Comparison of ENCODE assay signal across 1 cellular context in the genomic region with DNA sequence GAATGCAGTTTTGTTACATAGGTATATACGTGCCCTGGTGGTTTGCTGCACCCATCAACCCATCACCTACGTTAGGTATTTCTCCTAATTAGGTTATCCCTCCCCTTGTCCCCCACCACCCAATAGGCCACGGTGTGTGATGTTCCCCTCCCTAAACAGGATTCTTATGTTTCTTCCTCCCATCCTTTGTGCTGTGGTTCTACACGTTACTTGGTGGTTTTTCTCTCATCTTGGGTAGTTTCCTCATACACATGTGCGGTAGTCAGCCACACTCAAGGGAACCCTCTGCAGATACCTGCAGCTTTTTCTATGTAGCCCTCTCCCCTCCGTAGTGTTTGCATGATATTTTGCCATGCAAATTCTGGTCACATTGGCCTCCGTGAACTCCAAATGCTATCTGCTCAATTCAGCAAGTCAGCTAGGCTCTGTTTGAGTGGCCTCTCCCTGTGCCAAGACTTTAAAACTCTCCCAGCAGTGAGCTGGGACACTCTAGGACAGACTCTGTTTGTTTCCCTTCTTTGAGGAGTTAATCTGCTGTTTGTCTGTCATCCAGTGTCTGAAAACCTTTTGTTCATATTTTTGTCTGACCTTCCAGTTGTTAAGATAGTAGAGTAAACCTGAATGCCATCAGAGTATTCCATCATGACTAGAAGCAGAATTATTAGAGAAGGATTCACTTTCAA.
TF ChIP-seq lines count a peak whose summit lies in the region.

No MANE protein-coding gene starts in this region.

TF ChIP-seq in liver, 16 proteins besides CTCF, POLR2A, EP300 and RAD21:
- TF ChIP-seq FOXA1 (IDR thresholded peaks at IDR 0.05) = no peak
- TF ChIP-seq SP1 (IDR thresholded peaks at IDR 0.05) = peak; percentile 24
- TF ChIP-seq HNF4A (conservative IDR thresholded peaks at IDR 0.05) = peak in 1 of 2 donors; percentile 20
- no peak for TF ChIP-seq TAF1 (conservative IDR thresholded peaks at IDR 0.05)
- TF ChIP-seq RXRA (IDR thresholded peaks at IDR 0.05) = peak in 1 of 2 donors; percentile 34
TF ChIP-seq in liver: peak in this region for 3.
